ENCODE assay signal across 8 cellular contexts in genomic region chr16:50279142-50279865, GRCh38. TPM values are rescaled to one million over a fixed set of nuclear protein-coding genes. Genes with fewer than 3 reads are reported as not detected.
A peak's percentile ranks its signal among the peaks of the same experiment; 100 is the strongest.
DNase-seq lines count a peak whose midpoint lies in the region; ATAC-seq and TF ChIP-seq lines count a peak whose summit lies in the region.

No MANE protein-coding gene starts in this region.

- H3K4me3 ChIP-seq in left ventricle myocardium inferior = no peak overlapping the region

- intact Hi-C loops in left ventricle myocardium inferior (cut with micrococcal nuclease) = no loop called here

- H3K27me3 ChIP-seq in left ventricle myocardium inferior (ENCODE audit: low read depth) = peaks cover 3% of the 10 kb centered on the region

- H3K27ac Mint-ChIP-seq in stimulated activated effector memory CD8-positive, alpha-beta T cell treated with anti-CD3 and anti-CD28 coated beads, Interleukin-12 subunit alpha, Interleukin-12 subunit beta, amount 100 ng/mL, for 72 hours = peak overlapping the region; percentile 93

- peak overlapping the region; percentile 72 for H3K4me3 Mint-ChIP-seq in stimulated activated effector memory CD8-positive, alpha-beta T cell treated with anti-CD3 and anti-CD28 coated beads, Interleukin-12 subunit alpha, Interleukin-12 subunit beta, amount 100 ng/mL, for 72 hours

- no peak for ATAC-seq in stimulated activated effector memory CD8-positive, alpha-beta T cell treated with anti-CD3 and anti-CD28 coated beads, Interleukin-12 subunit alpha, Interleukin-12 subunit beta, amount 100 ng/mL, for 72 hours
- no peak for ATAC-seq in GM21367 (IDR thresholded peaks at IDR 0.05; ENCODE audit: unreplicated experiment)

- peaks cover 36% of the 10 kb centered on the region for H3K36me3 Mint-ChIP-seq in stimulated activated effector memory CD8-positive, alpha-beta T cell treated with anti-CD3 and anti-CD28 coated beads, Interleukin-12 subunit alpha, Interleukin-12 subunit beta, amount 100 ng/mL, for 72 hours

- peaks cover 93% of the 10 kb centered on the region for H3K4me1 Mint-ChIP-seq in stimulated activated effector memory CD8-positive, alpha-beta T cell treated with anti-CD3 and anti-CD28 coated beads, Interleukin-12 subunit alpha, Interleukin-12 subunit beta, amount 100 ng/mL, for 72 hours

- peaks cover 25% of the 10 kb centered on the region for H3K4me1 ChIP-seq in left ventricle myocardium inferior

- H3K9me3 ChIP-seq in left ventricle myocardium inferior (replicated peaks) = peaks cover 11% of the 10 kb centered on the region

- peaks cover 5% of the 10 kb centered on the region for H3K9me3 Mint-ChIP-seq in stimulated activated effector memory CD8-positive, alpha-beta T cell treated with anti-CD3 and anti-CD28 coated beads, Interleukin-12 subunit alpha, Interleukin-12 subunit beta, amount 100 ng/mL, for 72 hours

- TF ChIP-seq CTCF in left ventricle myocardium inferior (IDR thresholded peaks at IDR 0.05; ENCODE audit: borderline replicate concordance) = no peak

- no peaks in the 10 kb centered on the region for H3K36me3 ChIP-seq in left ventricle myocardium inferior

- peak overlapping the region; percentile 51 for H3K27ac ChIP-seq in left ventricle myocardium inferior (replicated peaks)

- peak; percentile 42 for DNase-seq in NCI-H510A treated with DMSO at 0.1 percent for 48 hours (lab: John Stamatoyannopoulos, UW)
- no peak for DNase-seq in NCI-H510A (lab: John Stamatoyannopoulos, UW)
- peak; percentile 58 for DNase-seq in SK-N-DZ (ENCODE audit: low spot score)
- DNase-seq in left ventricle myocardium inferior = peak; percentile 75
- no peak for DNase-seq in stimulated activated effector memory CD8-positive, alpha-beta T cell treated with anti-CD3 and anti-CD28 coated beads, Interleukin-12 subunit alpha, Interleukin-12 subunit beta, amount 100 ng/mL, for 72 hours (ENCODE audit: low spot score in 2 of 2)
- DNase-seq in retina = no peak
- DNase-seq in stimulated activated CD4-positive, alpha-beta T cell treated with anti-CD3 and anti-CD28 coated beads, Interleukin-2, amount 100 ng/mL, for 24 hours = no peak

RNA-seq across cellular contexts. Expression of gene ADCY7, which starts 13.0 kb away (rescaled TPM):
- polyA plus RNA-seq in SK-N-DZ (2014; cell fraction: cytosol; rRNA removed) = 17.1 and 38.6 TPM in 2 replicates
- 68.1 and 81.4 TPM in 2 replicates for polyA plus RNA-seq in SK-N-DZ (2014; cell fraction: nucleus; rRNA removed)
- total RNA-seq in left ventricle myocardium inferior = 9.7 TPM

Comparison
In these comparisons a context has a peak if more than half of its experiments do, and no peak if none do; other contexts are left out.
1. DNase-seq: peak in NCI-H510A treated with DMSO at 0.1 percent for 48 hours (single experiment), SK-N-DZ (single experiment) and left ventricle myocardium inferior (single experiment); none in NCI-H510A (single experiment), stimulated activated effector memory CD8-positive, alpha-beta T cell treated with anti-CD3 and anti-CD28 coated beads, Interleukin-12 subunit alpha, Interleukin-12 subunit beta, amount 100 ng/mL, for 72 hours (0 of 2), retina (single experiment) and stimulated activated CD4-positive, alpha-beta T cell treated with anti-CD3 and anti-CD28 coated beads, Interleukin-2, amount 100 ng/mL, for 24 hours (0 of 2).